20 cellular contexts compared by ENCODE assay signal in the genomic region with DNA sequence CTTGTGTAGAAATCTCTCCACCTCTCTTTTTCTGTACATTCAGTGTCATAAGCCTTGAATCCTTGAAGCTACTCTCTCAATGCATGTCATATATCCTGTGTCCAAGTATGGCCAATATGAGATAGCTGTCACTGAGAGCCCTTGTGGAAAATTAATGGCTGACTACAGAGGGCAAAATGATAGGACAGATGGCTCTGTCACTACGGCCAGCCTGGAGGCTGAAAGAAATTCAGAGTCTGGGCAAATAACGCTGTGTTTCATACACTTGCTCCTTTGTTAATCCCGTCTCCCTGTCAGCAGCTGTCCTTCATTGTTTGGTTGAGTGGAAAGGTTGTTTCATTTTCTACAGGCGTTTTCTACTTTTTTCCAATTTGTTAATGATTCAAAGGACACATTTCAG.
"Had no signal": no experiment of that assay in that cellular context is flagged by ENCODE, and none has a peak within 500 bp of the region (broad histone marks: within the 10 kb centered on the region; RNA-seq: fewer than 3 reads in every experiment).

No MANE protein-coding gene starts in this region.

- DNase-seq: activated CD4-positive, alpha-beta T cell treated with anti-CD3 and anti-CD28 coated beads, Interleukin-2, amount 10 ng/mL, durations not matched to agents 7 days and 5 days; activated CD4-positive, CD25-positive, alpha-beta regulatory T cell; activated CD8-positive, alpha-beta memory T cell treated with anti-CD3 and anti-CD28 coated beads, Interleukin-2, amount 50 U/mL, for 48 hours; activated naive CD8-positive, alpha-beta T cell treated with anti-CD3 and anti-CD28 coated beads for 36 hours; activated T-cell treated with anti-CD3 and anti-CD28 coated beads, Interleukin-2, amount 50 U/mL, for 72 hours; brain microvascular endothelial cell; cortex of kidney; effector CD4-positive, alpha-beta T cell; foreskin fibroblast; glutamatergic neuron; left ventricle myocardium inferior; mesenchymal stem cell; posterior cingulate gyrus; small intestine; stimulated activated CD4-positive, alpha-beta T cell treated with anti-CD3 and anti-CD28 coated beads, Interleukin-4, amount 100 ng/mL, for 24 hours had no signal

- H3K27me3 Mint-ChIP-seq: activated CD4-positive, alpha-beta T cell treated with anti-CD3 and anti-CD28 coated beads, Interleukin-2, amount 10 ng/mL, durations not matched to agents 7 days and 5 days; activated naive CD8-positive, alpha-beta T cell treated with anti-CD3 and anti-CD28 coated beads for 36 hours; central memory CD8-positive, alpha-beta T cell; stimulated activated naive CD8-positive, alpha-beta T cell treated with anti-CD3 and anti-CD28 coated beads, Interleukin-15, Interleukin-2, amounts not matched to agents 100 ng/mL and 50 ng/mL, for 24 hours had no signal

- H3K27ac Mint-ChIP-seq: activated CD4-positive, alpha-beta T cell treated with anti-CD3 and anti-CD28 coated beads, Interleukin-2, amount 10 ng/mL, durations not matched to agents 7 days and 5 days; activated naive CD8-positive, alpha-beta T cell treated with anti-CD3 and anti-CD28 coated beads for 36 hours; activated T-cell treated with anti-CD3 and anti-CD28 coated beads, Interleukin-2, amount 50 U/mL, for 72 hours; stimulated activated naive CD8-positive, alpha-beta T cell treated with anti-CD3 and anti-CD28 coated beads, Interleukin-15, Interleukin-2, amounts not matched to agents 100 ng/mL and 50 ng/mL, for 24 hours; T-helper 2 cell treated with Interferon-gamma antibody and Interleukin-4, amounts not matched to agents 5 μg/mL and 100 μg/mL, for 36 hours; type B pancreatic cell had no signal

- H3K27ac ChIP-seq: brain microvascular endothelial cell, left ventricle myocardium inferior, right atrium auricular region had no signal

- H3K9me3 Mint-ChIP-seq: activated CD4-positive, alpha-beta T cell treated with anti-CD3 and anti-CD28 coated beads, Interleukin-2, amount 10 ng/mL, durations not matched to agents 7 days and 5 days; activated naive CD8-positive, alpha-beta T cell treated with anti-CD3 and anti-CD28 coated beads for 36 hours; stimulated activated naive CD8-positive, alpha-beta T cell treated with anti-CD3 and anti-CD28 coated beads, Interleukin-15, Interleukin-2, amounts not matched to agents 100 ng/mL and 50 ng/mL, for 24 hours; T-helper 2 cell treated with Interferon-gamma antibody and Interleukin-4, amounts not matched to agents 5 μg/mL and 100 μg/mL, for 36 hours; type B pancreatic cell had no signal

- H3K36me3 Mint-ChIP-seq: activated naive CD8-positive, alpha-beta T cell treated with anti-CD3 and anti-CD28 coated beads for 36 hours; type B pancreatic cell had no signal

- H3K4me3 Mint-ChIP-seq: activated CD4-positive, alpha-beta T cell treated with anti-CD3 and anti-CD28 coated beads, Interleukin-2, amount 10 ng/mL, durations not matched to agents 7 days and 5 days; activated naive CD8-positive, alpha-beta T cell treated with anti-CD3 and anti-CD28 coated beads for 36 hours; activated T-cell treated with anti-CD3 and anti-CD28 coated beads, Interleukin-2, amount 50 U/mL, for 72 hours; central memory CD8-positive, alpha-beta T cell; stimulated activated naive CD8-positive, alpha-beta T cell treated with anti-CD3 and anti-CD28 coated beads, Interleukin-15, Interleukin-2, amounts not matched to agents 100 ng/mL and 50 ng/mL, for 24 hours; T-helper 2 cell treated with Interferon-gamma antibody and Interleukin-4, amounts not matched to agents 5 μg/mL and 100 μg/mL, for 36 hours; type B pancreatic cell had no signal

- H3K9me3 ChIP-seq: left ventricle myocardium inferior, right atrium auricular region had no signal

- H3K36me3 ChIP-seq: brain microvascular endothelial cell, left ventricle myocardium inferior, right atrium auricular region had no signal

- H3K27me3 ChIP-seq: brain microvascular endothelial cell, right atrium auricular region had no signal

- H3K4me1 Mint-ChIP-seq: activated CD4-positive, alpha-beta T cell treated with anti-CD3 and anti-CD28 coated beads, Interleukin-2, amount 10 ng/mL, durations not matched to agents 7 days and 5 days; activated naive CD8-positive, alpha-beta T cell treated with anti-CD3 and anti-CD28 coated beads for 36 hours; central memory CD8-positive, alpha-beta T cell had no signal

- H3K4me3 ChIP-seq: left ventricle myocardium inferior, right atrium auricular region had no signal
